In genomic region chr2:168793596-168793995, GRCh38 we compare ENCODE assay signal across 14 cellular contexts. TPM values are rescaled to one million over a fixed set of nuclear protein-coding genes. Genes with fewer than 3 reads are reported as not detected.
A peak's percentile ranks its signal among the peaks of the same experiment; 100 is the strongest.
DNase-seq lines count a peak whose midpoint lies in the region; TF ChIP-seq lines count a peak whose summit lies in the region.
"Had no signal": no experiment of that assay in that cellular context is flagged by ENCODE, and none has a peak within 500 bp of the region (broad histone marks: within the 10 kb centered on the region; RNA-seq: fewer than 3 reads in every experiment).

No MANE protein-coding gene starts in this region.

- DNase-seq in LHCN-M2 (ENCODE audit: low read depth) (peak; percentile 26), choroid plexus epithelial cell (ENCODE audit: low read depth) (peak; percentile 31), iris pigment epithelial cell (ENCODE audit: low read depth) (peak; percentile 31), NCI-H345 (lab: John Stamatoyannopoulos, UW) (no peak), NCI-H2171 (lab: John Stamatoyannopoulos, UW) (no peak), germinal center (ENCODE audit: low spot score) (no peak)
- DNase-seq: ACHN; AML-193; Caco-2; CD4-positive, alpha-beta T cell; GF-D8; GOT3; H9 had no signal

- no peak for TF ChIP-seq CTCF in choroid plexus epithelial cell (conservative IDR thresholded peaks at IDR 0.05; ENCODE audit: low read depth, low read length)

- no peak overlapping the region for H3K4me3 ChIP-seq in choroid plexus epithelial cell (ENCODE audit: low read depth, low read length)

RNA-seq across cellular contexts. Expression of gene NOSTRIN, which starts 8.8 kb away (rescaled TPM):
- not detected in 2 replicates for total RNA-seq in LHCN-M2 (2014; rRNA removed)
- 0.34 TPM for polyA plus RNA-seq in LHCN-M2 (2012)
- total RNA-seq: H9 had no signal
- polyA plus RNA-seq: BJ had no signal

Comparison
In these comparisons a context has a peak if more than half of its experiments do, and no peak if none do; other contexts are left out.
1. DNase-seq: peak in LHCN-M2 (single experiment), choroid plexus epithelial cell (single experiment) and iris pigment epithelial cell (single experiment); none in NCI-H345 (single experiment), NCI-H2171 (single experiment) and germinal center (single experiment).